Comparison of ENCODE assay signal across 22 cellular contexts in the genomic region with DNA sequence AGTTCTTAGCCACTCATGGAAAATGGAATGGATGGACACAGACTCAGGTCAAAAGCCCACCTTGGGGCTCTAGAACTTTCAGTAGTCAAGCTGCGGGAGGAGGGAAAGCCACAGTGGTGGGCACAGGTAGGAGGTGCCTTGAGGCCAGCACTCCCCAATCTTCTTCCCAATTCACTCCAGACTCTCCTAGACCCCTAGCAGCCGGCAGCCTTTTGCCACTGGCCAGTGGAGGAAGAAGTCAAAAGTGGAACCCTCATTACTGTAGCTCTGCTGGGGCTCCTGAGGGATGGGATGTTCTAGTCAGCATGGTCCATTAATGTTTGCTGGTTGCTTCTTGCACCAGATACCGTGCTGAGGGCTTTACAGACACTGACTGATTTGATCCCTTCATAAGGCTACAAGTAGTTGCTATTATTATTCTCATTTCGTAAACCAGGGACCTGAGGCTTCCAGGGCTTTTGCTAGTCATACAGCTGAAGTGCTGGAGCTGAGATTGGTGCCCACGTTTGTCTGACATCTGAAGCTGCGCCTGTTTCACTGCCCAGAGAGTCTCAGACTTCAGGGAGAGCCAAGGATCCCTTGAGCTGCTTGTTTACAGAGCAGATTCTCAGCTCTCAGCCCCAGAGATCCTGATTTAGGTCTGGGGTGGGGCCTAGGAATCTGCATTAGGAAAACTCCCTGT. TPM values are rescaled to one million over a fixed set of nuclear protein-coding genes. Genes with fewer than 3 reads are reported as not detected.
A peak's percentile ranks its signal among the peaks of the same experiment; 100 is the strongest.
DNase-seq lines count a peak whose midpoint lies in the region; ATAC-seq and TF ChIP-seq lines count a peak whose summit lies in the region.
"Had no signal": no experiment of that assay in that cellular context is flagged by ENCODE, and none has a peak within 500 bp of the region (broad histone marks: within the 10 kb centered on the region; RNA-seq: fewer than 3 reads in every experiment).

No MANE protein-coding gene starts in this region.

- H3K4me1 ChIP-seq in BLaER1 treated with 17β-estradiol and CSF1 and Interleukin-3, amounts not matched to agents 10 nM and 100 nM: peaks cover 46 to 54% (median 49%) of the 10 kb centered on the region in 10 experiments
- H3K4me1 ChIP-seq in CD8-positive, alpha-beta T cell (ENCODE audit: insufficient read depth, low read length): peaks cover 100% of the 10 kb centered on the region
- H3K4me1 ChIP-seq in naive thymus-derived CD4-positive, alpha-beta T cell (ENCODE audit: control insufficient read depth in 2 of 2, insufficient read depth in 2 of 2, low read length in 2 of 2): peaks cover 88 to 90% of the 10 kb centered on the region in 2 donors
- 0 out of 2 replicates have a peak, but pooled peaks cover 5% of the 10 kb centered on the region for H3K4me1 ChIP-seq in GM23338 (ENCODE audit: insufficient read depth)
- H3K4me1 ChIP-seq: gastroesophageal sphincter had no signal

- ATAC-seq in CD8-positive, alpha-beta T cell: no peak
- no peak for ATAC-seq in naive thymus-derived CD4-positive, alpha-beta T cell
- ATAC-seq in HG02678 (IDR thresholded peaks at IDR 0.05; ENCODE audit: unreplicated experiment) (no peak), GM23338 (no peak), GM18907 (IDR thresholded peaks at IDR 0.05; ENCODE audit: unreplicated experiment) (no peak)
- ATAC-seq: activated CD4-positive, CD25-positive, alpha-beta regulatory T cell treated with anti-CD3 and anti-CD28 coated beads, Interleukin-2, amount 50 U/mL, for 24 hours; gastroesophageal sphincter; stimulated activated naive CD8-positive, alpha-beta T cell treated with anti-CD3 and anti-CD28 coated beads, Interleukin-15, amount 100 ng/mL, for 72 hours had no signal

- intact Hi-C loops in CD8-positive, alpha-beta T cell (cut with DNase I, micrococcal nuclease): no loop called here
- intact Hi-C loops in dendritic cell treated with granulocyte-macrophage colony-stimulating factor and Interleukin-4, amounts not matched to agents 40 ng/mL and 50 ng/mL, for 4 days (cut with micrococcal nuclease): no loop called here
- intact Hi-C loops in naive thymus-derived CD4-positive, alpha-beta T cell (cut with micrococcal nuclease): no loop called here

- TF ChIP-seq CTCF in CD8-positive, alpha-beta T cell (IDR thresholded peaks at IDR 0.05): no peak
- no peak for TF ChIP-seq CTCF in GM23338 (conservative IDR thresholded peaks at IDR 0.05; ENCODE audit: low read depth in 2 of 2)

- peak overlapping the region; percentile 43 to 69 (median 59); a peak in 17 of 22 replicates for H3K4me2 ChIP-seq in BLaER1 treated with 17β-estradiol and CSF1 and Interleukin-3, amounts not matched to agents 10 nM and 100 nM
- no peak overlapping the region for H3K4me2 ChIP-seq in GM23338

- H3K27ac Mint-ChIP-seq in CD8-positive, alpha-beta T cell: peak overlapping the region; percentile 87
- peak overlapping the region; percentile 11 for H3K27ac Mint-ChIP-seq in dendritic cell treated with granulocyte-macrophage colony-stimulating factor and Interleukin-4, amounts not matched to agents 40 ng/mL and 50 ng/mL, for 4 days
- peak overlapping the region; percentile 76 to 96 (median 89) for H3K27ac Mint-ChIP-seq in naive thymus-derived CD4-positive, alpha-beta T cell
- H3K27ac Mint-ChIP-seq in GM23338: no peak overlapping the region
- H3K27ac Mint-ChIP-seq: type B pancreatic cell had no signal

- no peak overlapping the region for H2AFZ ChIP-seq in GM23338

- H3K36me3 Mint-ChIP-seq in CD8-positive, alpha-beta T cell: peaks cover 11% of the 10 kb centered on the region
- H3K36me3 Mint-ChIP-seq in dendritic cell treated with granulocyte-macrophage colony-stimulating factor and Interleukin-4, amounts not matched to agents 40 ng/mL and 50 ng/mL, for 4 days (ENCODE audit: low read depth): peaks cover 46% of the 10 kb centered on the region
- peaks cover 5 to 21% (median 5%) of the 10 kb centered on the region in 5 donors for H3K36me3 Mint-ChIP-seq in naive thymus-derived CD4-positive, alpha-beta T cell
- peaks cover 3% of the 10 kb centered on the region; the same call in 2 of the 3 replicates for H3K36me3 Mint-ChIP-seq in GM23338 (ENCODE audit: low read depth)

- no peaks in the 10 kb centered on the region for H3K9me3 ChIP-seq in BLaER1 treated with 17β-estradiol and CSF1 and Interleukin-3, amounts not matched to agents 10 nM and 100 nM (replicated peaks in 1 of 11)
- H3K9me3 ChIP-seq in CD8-positive, alpha-beta T cell (ENCODE audit: low read length): no peaks in the 10 kb centered on the region
- H3K9me3 ChIP-seq in naive thymus-derived CD4-positive, alpha-beta T cell (ENCODE audit: control insufficient read depth in 2 of 3, low read length in 3 of 3): no peaks in the 10 kb centered on the region
- H3K9me3 ChIP-seq: gastroesophageal sphincter, Peyer's patch had no signal

- no peaks in the 10 kb centered on the region for H4K20me1 ChIP-seq in BLaER1 treated with 17β-estradiol and CSF1 and Interleukin-3, amounts not matched to agents 10 nM and 100 nM
- no peaks in the 10 kb centered on the region for H4K20me1 ChIP-seq in GM23338 (replicated peaks; ENCODE audit: insufficient read depth)

- H3K4me3 Mint-ChIP-seq in CD8-positive, alpha-beta T cell: no peak overlapping the region
- H3K4me3 Mint-ChIP-seq in dendritic cell treated with granulocyte-macrophage colony-stimulating factor and Interleukin-4, amounts not matched to agents 40 ng/mL and 50 ng/mL, for 4 days: no peak overlapping the region
- peak overlapping the region in 5 of 10 donors; percentile 32 to 74 (median 43) for H3K4me3 Mint-ChIP-seq in naive thymus-derived CD4-positive, alpha-beta T cell
- no peak overlapping the region for H3K4me3 Mint-ChIP-seq in GM23338
- H3K4me3 Mint-ChIP-seq: type B pancreatic cell had no signal

- peaks cover 0 to 29% (median 18%) of the 10 kb centered on the region in 11 experiments; a peak in 15 of 22 replicates for H3K36me3 ChIP-seq in BLaER1 treated with 17β-estradiol and CSF1 and Interleukin-3, amounts not matched to agents 10 nM and 100 nM
- no peaks in the 10 kb centered on the region for H3K36me3 ChIP-seq in CD8-positive, alpha-beta T cell (ENCODE audit: insufficient read depth, low read length)
- H3K36me3 ChIP-seq in naive thymus-derived CD4-positive, alpha-beta T cell (ENCODE audit: control insufficient read depth in 2 of 3, insufficient read depth in 3 of 3, low read length in 3 of 3): peaks cover 0 to 9% (median 0%) of the 10 kb centered on the region in 3 experiments
- H3K36me3 ChIP-seq in GM23338 (ENCODE audit: insufficient read depth): no peaks in the 10 kb centered on the region
- H3K36me3 ChIP-seq: brain microvascular endothelial cell had no signal

- H3K27me3 Mint-ChIP-seq in CD8-positive, alpha-beta T cell (ENCODE audit: low read depth): no peaks in the 10 kb centered on the region
- H3K27me3 Mint-ChIP-seq in dendritic cell treated with granulocyte-macrophage colony-stimulating factor and Interleukin-4, amounts not matched to agents 40 ng/mL and 50 ng/mL, for 4 days: no peaks in the 10 kb centered on the region
- no peaks in the 10 kb centered on the region for H3K27me3 Mint-ChIP-seq in naive thymus-derived CD4-positive, alpha-beta T cell
- H3K27me3 Mint-ChIP-seq in GM23338 (ENCODE audit: insufficient read depth, low read depth, poor library complexity): peaks cover 11% of the 10 kb centered on the region
- H3K27me3 Mint-ChIP-seq: stimulated activated naive CD8-positive, alpha-beta T cell treated with anti-CD3 and anti-CD28 coated beads, Interleukin-15, amount 100 ng/mL, for 72 hours; type B pancreatic cell had no signal

- no peaks in the 10 kb centered on the region for H3K27me3 ChIP-seq in BLaER1 treated with 17β-estradiol and CSF1 and Interleukin-3, amounts not matched to agents 10 nM and 100 nM
- no peaks in the 10 kb centered on the region for H3K27me3 ChIP-seq in CD8-positive, alpha-beta T cell (ENCODE audit: insufficient read depth, low read length)
- H3K27me3 ChIP-seq in naive thymus-derived CD4-positive, alpha-beta T cell (ENCODE audit: control insufficient read depth in 2 of 2, insufficient read depth in 2 of 2, low read length in 2 of 2): no peaks in the 10 kb centered on the region
- H3K27me3 ChIP-seq in GM23338 (ENCODE audit: insufficient read depth): no peaks in the 10 kb centered on the region
- H3K27me3 ChIP-seq: brain microvascular endothelial cell, gastroesophageal sphincter, Peyer's patch had no signal

- H3K79me2 ChIP-seq in GM23338 (replicated peaks; ENCODE audit: insufficient read depth): no peaks in the 10 kb centered on the region

- peak overlapping the region in 4 of 11 experiments; percentile 6 to 32 (median 16); a peak in 5 of 22 replicates for H3K27ac ChIP-seq in BLaER1 treated with 17β-estradiol and CSF1 and Interleukin-3, amounts not matched to agents 10 nM and 100 nM
- H3K27ac ChIP-seq in CD8-positive, alpha-beta T cell (ENCODE audit: low read depth, low read length): no peak overlapping the region
- H3K27ac ChIP-seq in naive thymus-derived CD4-positive, alpha-beta T cell (ENCODE audit: low read depth, low read length): peak overlapping the region; percentile 48
- H3K27ac ChIP-seq in GM23338 (ENCODE audit: low read depth): no peak overlapping the region
- H3K27ac ChIP-seq: brain microvascular endothelial cell, gastroesophageal sphincter, Peyer's patch, SK-N-MC had no signal

- H3K9me2 ChIP-seq in GM23338 (ENCODE audit: insufficient read depth): no peaks in the 10 kb centered on the region

- POLR2A ChIA-PET in CD8-positive, alpha-beta T cell (lab: Charles Lee): interaction anchor here (1.6 to 15.6 kb wide), 3 partner anchors 10 to 31 kb away, joined by 3 to 428 read pairs (median 5); a partner anchor contains a TSS
- POLR2A ChIA-PET in naive thymus-derived CD4-positive, alpha-beta T cell (lab: Charles Lee): interaction anchor here (0.7 to 13.4 kb wide), 5 partner anchors 8 to 40 kb away, joined by 3 to 237 read pairs (median 21); a partner anchor contains a TSS

- CTCF ChIA-PET in CD8-positive, alpha-beta T cell (lab: Charles Lee): interaction anchor here (0.7 to 1.8 kb wide), 7 partner anchors 11 to 44 kb away, joined by 3 to 6 read pairs (median 3); a partner anchor contains a TSS
- CTCF ChIA-PET in naive thymus-derived CD4-positive, alpha-beta T cell (lab: Charles Lee): interaction anchor here (0.9 to 1.8 kb wide), 2 partner anchors 27 to 44 kb away, joined by 3 to 5 read pairs; no protein-coding TSS in a partner anchor

- peak overlapping the region in 1 of 11 experiments; percentile 48; a peak in 1 of 22 replicates for H3K9ac ChIP-seq in BLaER1 treated with 17β-estradiol and CSF1 and Interleukin-3, amounts not matched to agents 10 nM and 100 nM

- DNase-seq in CD8-positive, alpha-beta T cell: no peak
- no peak for DNase-seq in naive thymus-derived CD4-positive, alpha-beta T cell
- DNase-seq in GM23338 (ENCODE audit: low spot score) (no peak), H4 (ENCODE audit: low spot score) (no peak)
- DNase-seq: brain microvascular endothelial cell; KG1; midbrain; NCI-H1930; retina; stimulated activated naive CD8-positive, alpha-beta T cell treated with anti-CD3 and anti-CD28 coated beads, Interleukin-15, amount 100 ng/mL, for 72 hours; T1000 had no signal

- peaks cover 95% of the 10 kb centered on the region for H3K4me1 Mint-ChIP-seq in CD8-positive, alpha-beta T cell (ENCODE audit: low read depth)
- H3K4me1 Mint-ChIP-seq in dendritic cell treated with granulocyte-macrophage colony-stimulating factor and Interleukin-4, amounts not matched to agents 40 ng/mL and 50 ng/mL, for 4 days (ENCODE audit: low read depth): peaks cover 21% of the 10 kb centered on the region
- H3K4me1 Mint-ChIP-seq in naive thymus-derived CD4-positive, alpha-beta T cell: peaks cover 56 to 99% (median 95%) of the 10 kb centered on the region in 7 donors
- H3K4me1 Mint-ChIP-seq in GM23338: peaks cover 17% of the 10 kb centered on the region

- no peaks in the 10 kb centered on the region for H3F3A ChIP-seq in GM23338 (replicated peaks; ENCODE audit: low read depth)

- H3K9me3 Mint-ChIP-seq in CD8-positive, alpha-beta T cell: no peaks in the 10 kb centered on the region
- H3K9me3 Mint-ChIP-seq in dendritic cell treated with granulocyte-macrophage colony-stimulating factor and Interleukin-4, amounts not matched to agents 40 ng/mL and 50 ng/mL, for 4 days: no peaks in the 10 kb centered on the region
- no peaks in the 10 kb centered on the region for H3K9me3 Mint-ChIP-seq in naive thymus-derived CD4-positive, alpha-beta T cell
- H3K9me3 Mint-ChIP-seq in GM23338: no peaks in the 10 kb centered on the region
- H3K9me3 Mint-ChIP-seq: stimulated activated naive CD8-positive, alpha-beta T cell treated with anti-CD3 and anti-CD28 coated beads, Interleukin-15, amount 100 ng/mL, for 72 hours; type B pancreatic cell had no signal

- H3K4me3 ChIP-seq in BLaER1 treated with 17β-estradiol and CSF1 and Interleukin-3, amounts not matched to agents 10 nM and 100 nM: no peak overlapping the region
- H3K4me3 ChIP-seq in CD8-positive, alpha-beta T cell (ENCODE audit: low read depth, low read length): no peak overlapping the region
- H3K4me3 ChIP-seq in naive thymus-derived CD4-positive, alpha-beta T cell (ENCODE audit: low read length): no peak overlapping the region
- H3K4me3 ChIP-seq in GM23338: no peak overlapping the region
- H3K4me3 ChIP-seq: gastroesophageal sphincter, Peyer's patch, SK-N-MC had no signal

RNA-seq across cellular contexts. Expression of a gene that starts 1.1 kb away (rescaled TPM):
- total RNA-seq in CD8-positive, alpha-beta T cell: 1 to 10 TPM; 1.7 to 2.2 TPM
- total RNA-seq in naive thymus-derived CD4-positive, alpha-beta T cell: 10 to 100 TPM in 1 of 5 experiments, 1 to 10 TPM in 4; 3.8 to 10.5 (median 6.6) TPM
- under 1 TPM; 0.41 to 0.97 TPM for polyA plus RNA-seq in naive thymus-derived CD4-positive, alpha-beta T cell
- total RNA-seq in GM23338 (2014; rRNA removed; shearing (Covaris generic)): 0.21 TPM in 1 of 2 replicates, not detected in the other
- 0.21 and 0.40 TPM in 2 replicates for polyA plus RNA-seq in GM23338 (2016; fragmentation: Nextera tagmentation; extraction: Ambion mirVana)
- total RNA-seq in H4 (2014; rRNA removed; shearing (Covaris generic)): not detected in 2 replicates

RNA-seq across cellular contexts. Expression of a gene that starts 25.2 kb away (rescaled TPM):
- 100 to 1,000 TPM; 151 to 156 TPM for total RNA-seq in CD8-positive, alpha-beta T cell
- 100 to 1,000 TPM; 365 to 949 (median 395) TPM for total RNA-seq in naive thymus-derived CD4-positive, alpha-beta T cell
- polyA plus RNA-seq in naive thymus-derived CD4-positive, alpha-beta T cell: 1,000 to 10,000 TPM; 1,221 to 1,411 TPM
- 69.8 and 76.9 TPM in 2 replicates for total RNA-seq in GM23338 (2014; rRNA removed; shearing (Covaris generic))
- 59.4 and 60.1 TPM in 2 replicates for polyA plus RNA-seq in GM23338 (2016; fragmentation: Nextera tagmentation; extraction: Ambion mirVana)
- total RNA-seq in H4 (2014; rRNA removed; shearing (Covaris generic)): 0.35 and 3.7 TPM in 2 replicates

RNA-seq across cellular contexts. Expression of a gene that starts 57.0 kb away (rescaled TPM):
- not detected for total RNA-seq in CD8-positive, alpha-beta T cell
- under 1 TPM in 4 of 5 experiments, not detected in 1; 0.19 to 0.73 (median 0.44) TPM for total RNA-seq in naive thymus-derived CD4-positive, alpha-beta T cell
- under 1 TPM; 0.32 to 0.45 TPM for polyA plus RNA-seq in naive thymus-derived CD4-positive, alpha-beta T cell
- 0.14 TPM in 1 of 2 replicates, not detected in the other for total RNA-seq in GM23338 (2014; rRNA removed; shearing (Covaris generic))
- polyA plus RNA-seq in GM23338 (2016; fragmentation: Nextera tagmentation; extraction: Ambion mirVana): 0.32 and 0.50 TPM in 2 replicates
- not detected in 2 replicates for total RNA-seq in H4 (2014; rRNA removed; shearing (Covaris generic))
- total RNA-seq: dermis microvascular lymphatic vessel endothelial cell, gastroesophageal sphincter had no signal
- polyA plus RNA-seq: esophagus had no signal

Comparison
In these comparisons a context has a peak if more than half of its experiments do, and no peak if none do; other contexts are left out.
1. RNA of a gene that starts 25.2 kb away (total RNA-seq): 365 to 949 TPM in naive thymus-derived CD4-positive, alpha-beta T cell, 151 to 156 TPM in CD8-positive, alpha-beta T cell and 69.8 to 76.9 TPM in GM23338; 0.35 to 3.7 TPM in H4; every median in the first group is over 10 times any median in the second.